ENCODE assay signal across 7 cellular contexts in genomic region chr17:75250009-75250471, GRCh38. TPM values are rescaled to one million over a fixed set of nuclear protein-coding genes. Genes with fewer than 3 reads are reported as not detected.
A peak's percentile ranks its signal among the peaks of the same experiment; 100 is the strongest.
DNase-seq lines count a peak whose midpoint lies in the region; ATAC-seq and TF ChIP-seq lines count a peak whose summit lies in the region.

No MANE protein-coding gene starts in this region.

- H3K4me1 ChIP-seq in endodermal cell (ENCODE audit: control insufficient read depth, insufficient read depth, low read length) (no peaks in the 10 kb centered on the region), skeletal muscle satellite cell (ENCODE audit: control insufficient read depth, insufficient read depth, low read length) (peaks cover 8% of the 10 kb centered on the region)

- DNase-seq in activated CD4-positive, alpha-beta T cell treated with anti-CD3 and anti-CD28 coated beads, Interleukin-2, amount 50 U/mL, for 1 hour, result peak; percentile 74
- DNase-seq in endodermal cell (no peak), Kasumi-1 (lab: John Stamatoyannopoulos, UW) (no peak), cerebellar cortex (ENCODE audit: low spot score) (no peak)

- H3K4me1 Mint-ChIP-seq in endodermal cell, result peaks cover 42% of the 10 kb centered on the region

- no peak overlapping the region for H3K4me3 ChIP-seq in endodermal cell (ENCODE audit: low read length)
- peak overlapping the region; percentile 46 for H3K4me3 ChIP-seq in skeletal muscle satellite cell (ENCODE audit: low read length)

- H3K27me3 Mint-ChIP-seq in endodermal cell (ENCODE audit: insufficient read depth), result no peaks in the 10 kb centered on the region

- 90 to 94% methylated on average over 11 of the region's 11 CpGs for WGBS in endodermal cell (ENCODE audit: insufficient coverage in 1 of 2, insufficient read length in 1 of 2), 2 experiments

- H3K4me2 ChIP-seq in skeletal muscle satellite cell (ENCODE audit: low read length), result peak overlapping the region; percentile 80

- ATAC-seq in GM19351 (IDR thresholded peaks at IDR 0.05; ENCODE audit: unreplicated experiment) (peak; percentile 91), HG03175 (IDR thresholded peaks at IDR 0.05; ENCODE audit: unreplicated experiment) (peak; percentile 86)

- H3K27ac ChIP-seq in endodermal cell (ENCODE audit: low read depth, low read length), result no peak overlapping the region

- peak overlapping the region; percentile 5 for H3K27ac Mint-ChIP-seq in endodermal cell

- peaks cover 14% of the 10 kb centered on the region for H3K9me3 Mint-ChIP-seq in endodermal cell

- H3K4me3 Mint-ChIP-seq in endodermal cell, result no peak overlapping the region

- TF ChIP-seq CTCF in endodermal cell (conservative IDR thresholded peaks at IDR 0.05), result no peak

- peaks cover 14% of the 10 kb centered on the region for H3K36me3 ChIP-seq in endodermal cell (ENCODE audit: control insufficient read depth, insufficient read depth, low read length)
- peaks cover 17% of the 10 kb centered on the region for H3K36me3 ChIP-seq in skeletal muscle satellite cell (ENCODE audit: insufficient read depth, low read length)

- H3K9me3 ChIP-seq in endodermal cell (ENCODE audit: control insufficient read depth, low read length), result no peaks in the 10 kb centered on the region
- no peaks in the 10 kb centered on the region for H3K9me3 ChIP-seq in skeletal muscle satellite cell (replicated peaks; ENCODE audit: low read length)

- H3K36me3 Mint-ChIP-seq in endodermal cell (ENCODE audit: low read depth), result peaks cover 41% of the 10 kb centered on the region

- H3K9ac ChIP-seq in endodermal cell (ENCODE audit: extremely low read depth, low read length, poor library complexity, severe bottlenecking), result no peak overlapping the region
- no peak overlapping the region for H3K9ac ChIP-seq in skeletal muscle satellite cell (ENCODE audit: low read depth, low read length)

- H3K27me3 ChIP-seq in endodermal cell (ENCODE audit: control insufficient read depth, insufficient read depth, low read length, poor library complexity, severe bottlenecking), result no peaks in the 10 kb centered on the region
- H3K27me3 ChIP-seq in skeletal muscle satellite cell (ENCODE audit: control insufficient read depth, insufficient read depth, low read length), result no peaks in the 10 kb centered on the region

RNA-seq across cellular contexts. Expression of gene GGA3, which starts 11.4 kb away (rescaled TPM):
- total RNA-seq in endodermal cell, result 10 to 100 TPM; 64.9 to 73.2 TPM
- 53.1 TPM for polyA plus RNA-seq in endodermal cell (2013, experiment 1 of 2)
- 41.4 TPM for polyA plus RNA-seq in endodermal cell (2013, experiment 2 of 2)
- total RNA-seq in skeletal muscle satellite cell (2012; rRNA removed), result 11.4 and 15.5 TPM in 2 replicates

RNA-seq across cellular contexts. Expression of gene MRPS7, which starts 11.6 kb away (rescaled TPM):
- total RNA-seq in endodermal cell, result 10 to 100 TPM; 81.0 to 82.5 TPM
- polyA plus RNA-seq in endodermal cell (2013, experiment 1 of 2), result 93.0 TPM
- polyA plus RNA-seq in endodermal cell (2013, experiment 2 of 2), result 81.6 TPM
- total RNA-seq in skeletal muscle satellite cell (2012; rRNA removed), result 55.7 and 64.9 TPM in 2 replicates

RNA-seq across cellular contexts. Expression of gene MIF4GD, which starts 21.0 kb away (rescaled TPM):
- 10 to 100 TPM; 17.9 to 28.6 TPM for total RNA-seq in endodermal cell
- 22.2 TPM for polyA plus RNA-seq in endodermal cell (2013, experiment 1 of 2)
- polyA plus RNA-seq in endodermal cell (2013, experiment 2 of 2), result 20.2 TPM
- total RNA-seq in skeletal muscle satellite cell (2012; rRNA removed), result 3.1 and 5.1 TPM in 2 replicates

RNA-seq across cellular contexts. Expression of gene SLC25A19, which starts 39.2 kb away (rescaled TPM):
- 10 to 100 TPM; 10.6 to 10.7 TPM for total RNA-seq in endodermal cell
- polyA plus RNA-seq in endodermal cell (2013, experiment 1 of 2), result 7.9 TPM
- 6.2 TPM for polyA plus RNA-seq in endodermal cell (2013, experiment 2 of 2)
- 11.8 and 13.2 TPM in 2 replicates for total RNA-seq in skeletal muscle satellite cell (2012; rRNA removed)

RNA-seq across cellular contexts. Expression of gene NUP85, which starts 44.6 kb away (rescaled TPM):
- total RNA-seq in endodermal cell, result 100 to 1,000 TPM; 105 to 117 TPM
- 61.6 TPM for polyA plus RNA-seq in endodermal cell (2013, experiment 1 of 2)
- polyA plus RNA-seq in endodermal cell (2013, experiment 2 of 2), result 57.0 TPM
- total RNA-seq in skeletal muscle satellite cell (2012; rRNA removed), result 35.0 and 40.2 TPM in 2 replicates
